1 cellular context compared by ENCODE assay signal in genomic region chr5:112419596-112420110, GRCh38.
TF ChIP-seq lines count a peak whose summit lies in the region.

No MANE protein-coding gene starts in this region.

TF ChIP-seq in WTC11, 78 proteins besides CTCF, POLR2A, EP300 and RAD21 (continued from another document):
- no peak for TF ChIP-seq USF2 (CRISPR knock-in tag; IDR thresholded peaks at IDR 0.05)
- no peak for TF ChIP-seq ZNF121 (CRISPR knock-in tag; IDR thresholded peaks at IDR 0.05)
- no peak for TF ChIP-seq GABPB1 (CRISPR knock-in tag; IDR thresholded peaks at IDR 0.05)
- 0 out of 2 replicates have a peak, but pooled peaks have one; percentile 16 for TF ChIP-seq TEAD1 (CRISPR knock-in tag; IDR thresholded peaks at IDR 0.05)
- no peak for TF ChIP-seq ZNF671 (CRISPR knock-in tag; IDR thresholded peaks at IDR 0.05)
- TF ChIP-seq IRF1 (CRISPR knock-in tag; IDR thresholded peaks at IDR 0.05), result no peak
- no peak for TF ChIP-seq JUN (CRISPR knock-in tag; IDR thresholded peaks at IDR 0.05)
- peak; percentile 93; the same call in 1 of the 2 replicates for TF ChIP-seq KAT7 (CRISPR knock-in tag; IDR thresholded peaks at IDR 0.05; ENCODE audit: borderline replicate concordance)
- no peak for TF ChIP-seq ETV6 (CRISPR knock-in tag; IDR thresholded peaks at IDR 0.05)
- no peak for TF ChIP-seq GRHL2 (CRISPR knock-in tag; IDR thresholded peaks at IDR 0.05; ENCODE audit: insufficient replicate concordance, severe bottlenecking)
- no peak for TF ChIP-seq PRRX2 (CRISPR knock-in tag; IDR thresholded peaks at IDR 0.05)
- TF ChIP-seq RORB (CRISPR knock-in tag; IDR thresholded peaks at IDR 0.05), result no peak
- TF ChIP-seq STAT6 (CRISPR knock-in tag; conservative IDR thresholded peaks at IDR 0.05; ENCODE audit: low read depth), result no peak
- no peak for TF ChIP-seq PREB (CRISPR knock-in tag; IDR thresholded peaks at IDR 0.05; ENCODE audit: borderline replicate concordance)
- no peak for TF ChIP-seq SP1 (CRISPR knock-in tag; conservative IDR thresholded peaks at IDR 0.05)
- no peak for TF ChIP-seq ZNF423 (CRISPR knock-in tag; IDR thresholded peaks at IDR 0.05)
- TF ChIP-seq ATF2 (CRISPR knock-in tag; IDR thresholded peaks at IDR 0.05; ENCODE audit: borderline replicate concordance, low read depth), result no peak
- no peak for TF ChIP-seq ZNF281 (CRISPR knock-in tag; IDR thresholded peaks at IDR 0.05)
